ENCODE assay signal across 8 cellular contexts in genomic region chr7:158811461-158811860, GRCh38. TPM values are rescaled to one million over a fixed set of nuclear protein-coding genes. Genes with fewer than 3 reads are reported as not detected.
DNase-seq lines count a peak whose midpoint lies in the region; ATAC-seq and TF ChIP-seq lines count a peak whose summit lies in the region.

No MANE protein-coding gene starts in this region.

- 77 to 83% methylated on average over 6 to 8 of the region's 8 CpGs for WGBS in testis, 2 donors

- CTCF ChIA-PET in CD4-positive, alpha-beta T cell (lab: Charles Lee) = interaction anchor here (1.3 to 1.9 kb wide), 2 partner anchors 13 to 166 kb away, joined by 3 to 6 read pairs; no protein-coding TSS in a partner anchor

- H3K9me3 ChIP-seq in CD4-positive, alpha-beta T cell (ENCODE audit: control insufficient read depth, low read length) = no peaks in the 10 kb centered on the region
- no peaks in the 10 kb centered on the region for H3K9me3 ChIP-seq in testis

- peak in 3 of 10 experiments; percentile 33 to 45 (median 45) for DNase-seq in CD4-positive, alpha-beta T cell
- peak; percentile 45 for DNase-seq in activated CD4-positive, alpha-beta T cell treated with anti-CD3 and anti-CD28 coated beads for 1 hour
- DNase-seq in endothelial cell (ENCODE audit: low spot score) (no peak), skeletal muscle cell (ENCODE audit: low read depth) (peak; percentile 69), NCI-H1105 treated with DMSO at 0.1 percent for 48 hours (lab: John Stamatoyannopoulos, UW) (no peak), testis (no peak)

- H3K27ac ChIP-seq in CD4-positive, alpha-beta T cell (ENCODE audit: low read depth, low read length) = peak overlapping the region; percentile 72
- peak overlapping the region in 1 of 2 donors; percentile 88 for H3K27ac ChIP-seq in testis

- peaks cover 94% of the 10 kb centered on the region for H3K4me1 Mint-ChIP-seq in CD4-positive, alpha-beta T cell (ENCODE audit: low read depth)
- peaks cover 29% of the 10 kb centered on the region for H3K4me1 Mint-ChIP-seq in endothelial cell (ENCODE audit: unreplicated experiment)

- no peak for TF ChIP-seq CTCF in CD4-positive, alpha-beta T cell (IDR thresholded peaks at IDR 0.05)
- TF ChIP-seq CTCF in endothelial cell (IDR thresholded peaks at IDR 0.05; ENCODE audit: unreplicated experiment) (no peak), testis (IDR thresholded peaks at IDR 0.05) (no peak)

- no peaks in the 10 kb centered on the region for H3K36me3 ChIP-seq in testis (ENCODE audit: low read depth, missing control alignments)

- H3K27me3 Mint-ChIP-seq in CD4-positive, alpha-beta T cell = no peaks in the 10 kb centered on the region
- peaks cover 3% of the 10 kb centered on the region for H3K27me3 Mint-ChIP-seq in endothelial cell (ENCODE audit: unreplicated experiment)

- no peaks in the 10 kb centered on the region for H3K9me3 Mint-ChIP-seq in CD4-positive, alpha-beta T cell
- no peaks in the 10 kb centered on the region for H3K9me3 Mint-ChIP-seq in endothelial cell (ENCODE audit: unreplicated experiment)

- POLR2A ChIA-PET in CD4-positive, alpha-beta T cell (lab: Charles Lee) = interaction anchor here (1.1 to 12.1 kb wide), 7 partner anchors 12 to 52 kb away, joined by 3 to 256 read pairs (median 8); partner anchors contain the start of gene ESYT2

- ATAC-seq in CD4-positive, alpha-beta T cell (ENCODE audit: poor library complexity) = peak; percentile 13
- ATAC-seq in GM21526 (IDR thresholded peaks at IDR 0.05; ENCODE audit: low FRiP score, unreplicated experiment) = no peak
- no peak for ATAC-seq in HG03521 (IDR thresholded peaks at IDR 0.05; ENCODE audit: unreplicated experiment)

- TF ChIP-seq POLR2A in testis (IDR thresholded peaks at IDR 0.05) = no peak

- H3K4me1 ChIP-seq in testis = peaks cover 23% of the 10 kb centered on the region

- H3K4me3 ChIP-seq in skeletal muscle cell (ENCODE audit: low read depth, low read length) = no peak overlapping the region
- no peak overlapping the region for H3K4me3 ChIP-seq in testis

- H3K36me3 Mint-ChIP-seq in CD4-positive, alpha-beta T cell (ENCODE audit: low read depth) = peaks cover 72% of the 10 kb centered on the region
- peaks cover 15% of the 10 kb centered on the region for H3K36me3 Mint-ChIP-seq in endothelial cell (ENCODE audit: low read depth, unreplicated experiment)

- H3K27ac Mint-ChIP-seq in CD4-positive, alpha-beta T cell = peak overlapping the region; percentile 97
- H3K27ac Mint-ChIP-seq in endothelial cell (ENCODE audit: unreplicated experiment) = peak overlapping the region; percentile 6

- intact Hi-C loops in CD4-positive, alpha-beta T cell (cut with DNase I, micrococcal nuclease) = loop anchor here in 1 of 2 experiments (5.0 kb wide), 1 partner anchor 46 kb away; the partner anchor contains the start of gene DYNC2I1
- intact Hi-C loops in testis (cut with DNase I; ENCODE audit: low total_unique reads) = no loop called here

- no peaks in the 10 kb centered on the region for H3K27me3 ChIP-seq in CD4-positive, alpha-beta T cell (ENCODE audit: control insufficient read depth, insufficient read depth, low read length)
- H3K27me3 ChIP-seq in testis = no peaks in the 10 kb centered on the region

- H3K4me3 Mint-ChIP-seq in CD4-positive, alpha-beta T cell = peak overlapping the region; percentile 81
- no peak overlapping the region for H3K4me3 Mint-ChIP-seq in endothelial cell (ENCODE audit: unreplicated experiment)

RNA-seq across cellular contexts. Expression of gene ESYT2, which starts 17.8 kb away (rescaled TPM):
- total RNA-seq in CD4-positive, alpha-beta T cell = 100 to 1,000 TPM; 106 to 112 TPM
- total RNA-seq in endothelial cell (ENCODE audit: unreplicated experiment) (31.8 TPM), testis (10 to 100 TPM; 61.1 to 73.1 TPM)
- polyA plus RNA-seq in testis (ENCODE audit: insufficient read depth, low read depth, low replicate concordance) = 53.9 TPM

RNA-seq across cellular contexts. Expression of gene DYNC2I1, which starts 44.9 kb away (rescaled TPM):
- 10 to 100 TPM; 12.9 to 14.1 TPM for total RNA-seq in CD4-positive, alpha-beta T cell
- total RNA-seq in endothelial cell (ENCODE audit: unreplicated experiment) (25.9 TPM), testis (10 to 100 TPM; 71.5 to 86.8 TPM)
- 72.1 TPM for polyA plus RNA-seq in testis (ENCODE audit: insufficient read depth, low read depth, low replicate concordance)

Comparison
In these comparisons a context has a peak if more than half of its experiments do, and no peak if none do; other contexts are left out.
1. DNase-seq: peak in activated CD4-positive, alpha-beta T cell treated with anti-CD3 and anti-CD28 coated beads for 1 hour (single experiment) and skeletal muscle cell (single experiment); none in endothelial cell (single experiment), NCI-H1105 treated with DMSO at 0.1 percent for 48 hours (single experiment) and testis (single experiment).